Comparison of ENCODE assay signal across 3 cellular contexts in genomic region chr7:110336423-110336822, GRCh38.
"Had no signal": no experiment of that assay in that cellular context is flagged by ENCODE, and none has a peak within 500 bp of the region (broad histone marks: within the 10 kb centered on the region; RNA-seq: fewer than 3 reads in every experiment).

No MANE protein-coding gene starts in this region.

- DNase-seq: GDM1, GF-D8 had no signal

- H3K4me3 ChIP-seq: GM12878 had no signal
